16 cellular contexts compared by ENCODE assay signal in the genomic region with DNA sequence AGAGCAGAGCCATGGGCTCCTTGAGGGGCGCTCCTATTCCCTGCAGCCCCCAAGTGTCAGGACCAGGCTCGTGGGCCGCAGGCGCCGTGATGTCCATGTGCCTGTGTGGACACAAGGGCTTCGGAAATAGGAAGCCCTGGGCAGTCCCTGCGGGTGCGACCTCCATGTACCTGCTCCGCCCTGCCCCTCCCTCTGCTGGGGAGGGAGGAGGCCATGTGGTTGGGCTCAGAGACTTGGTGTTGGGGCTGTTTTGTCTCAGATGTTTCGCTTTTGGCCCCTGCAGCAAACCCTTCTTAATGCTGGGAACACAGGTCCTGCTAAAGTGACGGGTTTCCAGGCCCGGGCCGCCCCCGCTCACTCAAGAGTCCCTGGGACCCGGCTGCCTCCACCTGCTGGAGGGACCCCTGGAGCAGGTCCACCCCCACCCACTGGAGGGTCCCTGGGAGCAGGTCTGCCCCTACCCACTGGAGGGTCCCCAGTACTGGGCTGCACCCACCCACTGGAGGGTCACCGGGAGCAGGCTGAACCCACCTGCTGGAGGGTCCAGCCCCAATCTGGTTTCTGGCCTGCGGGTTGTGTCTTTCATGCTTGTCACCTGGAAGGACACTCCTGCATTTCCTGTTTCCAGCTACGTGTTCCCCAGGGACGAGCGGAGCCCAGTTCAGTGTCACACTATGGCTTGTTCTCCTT.
DNase-seq lines count a peak whose midpoint lies in the region; ATAC-seq and TF ChIP-seq lines count a peak whose summit lies in the region.
"Had no signal": no experiment of that assay in that cellular context is flagged by ENCODE, and none has a peak within 500 bp of the region (broad histone marks: within the 10 kb centered on the region; RNA-seq: fewer than 3 reads in every experiment).

No MANE protein-coding gene starts in this region.

- no peaks in the 10 kb centered on the region for H3K36me3 ChIP-seq in SK-N-MC (ENCODE audit: insufficient read depth, low read length)
- no peaks in the 10 kb centered on the region for H3K36me3 ChIP-seq in transverse colon

- H3K9me3 Mint-ChIP-seq in activated naive CD4-positive, alpha-beta T cell treated with anti-CD3 and anti-CD28 coated beads, Interleukin-2, amount 50 U/mL, for 72 hours = no peaks in the 10 kb centered on the region
- H3K9me3 Mint-ChIP-seq: activated B cell treated with CpG ODN at 0.5 μM for 24 hours; CD8-positive, alpha-beta T cell; immature natural killer cell had no signal

- WGBS in transverse colon (ENCODE audit: low coverage in 1 of 2), 2 donors = 93% methylated on average over 19 of the region's 20 CpGs; no CpG with 5 or more reads in 1 of the 2 donors

- no peak for TF ChIP-seq CTCF in transverse colon (IDR thresholded peaks at IDR 0.05)

- H3K9ac ChIP-seq in SK-N-MC (ENCODE audit: insufficient read length) = peak overlapping the region; percentile 38

- in situ Hi-C loops in transverse colon (cut with MboI; ENCODE audit: low pct_ligation_motif_present in 1 of 4, low pct_unique_long_range_greater_than_20kb in 1 of 4, low sequenced_read_pairs in 3 of 4) = no loop called here

- peaks cover 3 to 26% (median 12%) of the 10 kb centered on the region in 4 donors for H3K4me1 ChIP-seq in transverse colon

- H3K4me3 ChIP-seq in SK-N-MC = no peak overlapping the region
- no peak overlapping the region for H3K4me3 ChIP-seq in transverse colon
- H3K4me3 ChIP-seq: Peyer's patch had no signal

- TF ChIP-seq POLR2A in transverse colon (IDR thresholded peaks at IDR 0.05) = no peak

- H3K27me3 ChIP-seq in layer of hippocampus (ENCODE audit: control insufficient read depth, insufficient read depth, low read length) (no peaks in the 10 kb centered on the region), transverse colon (no peaks in the 10 kb centered on the region)
- H3K27me3 ChIP-seq: Peyer's patch had no signal

- no peaks in the 10 kb centered on the region for H3K9me3 ChIP-seq in SK-N-MC (ENCODE audit: low read depth, low read length)
- no peaks in the 10 kb centered on the region for H3K9me3 ChIP-seq in transverse colon
- H3K9me3 ChIP-seq: Peyer's patch had no signal

- peak overlapping the region in 1 of 2 donors; percentile 67 for H3K27ac Mint-ChIP-seq in activated naive CD4-positive, alpha-beta T cell treated with anti-CD3 and anti-CD28 coated beads, Interleukin-2, amount 50 U/mL, for 72 hours
- H3K27ac Mint-ChIP-seq: activated B cell treated with CpG ODN at 0.5 μM for 24 hours; CD8-positive, alpha-beta T cell; immature natural killer cell had no signal

- ATAC-seq in activated naive CD4-positive, alpha-beta T cell treated with anti-CD3 and anti-CD28 coated beads, Interleukin-2, amount 50 U/mL, for 72 hours = no peak
- ATAC-seq: CD8-positive, alpha-beta T cell had no signal

- H3K27ac ChIP-seq in SK-N-MC (peak overlapping the region; percentile 85; the same call in 1 of the 2 replicates), layer of hippocampus (ENCODE audit: low read depth, low read length) (peak overlapping the region; percentile 27), transverse colon (peak overlapping the region; percentile 15 to 46 (median 36))

- peak; percentile 7 for DNase-seq in activated naive CD4-positive, alpha-beta T cell treated with anti-CD3 and anti-CD28 coated beads, Interleukin-2, amount 50 U/mL, for 16 hours
- DNase-seq in activated naive CD4-positive, alpha-beta T cell treated with anti-CD3 and anti-CD28 coated beads, Interleukin-2, amount 50 U/mL, for 72 hours (ENCODE audit: low spot score in 2 of 2) = no peak
- DNase-seq in SK-N-MC (ENCODE audit: low read depth, low spot score) (no peak), transverse colon (no peak), SKM-1 (lab: John Stamatoyannopoulos, UW; ENCODE audit: unreplicated experiment) (no peak), DMS 273 (lab: John Stamatoyannopoulos, UW; ENCODE audit: unreplicated experiment) (no peak), AG08395 (ENCODE audit: low spot score) (no peak)
- DNase-seq: activated B cell treated with CpG ODN at 0.5 μM for 24 hours; activated gamma-delta T cell; CD8-positive, alpha-beta T cell; immature natural killer cell; NCI-H1048; NCI-H82; stimulated activated CD4-positive, alpha-beta T cell treated with anti-CD3 and anti-CD28 coated beads, Interleukin-4, amount 100 ng/mL, for 1 hour had no signal

- no peak for TF ChIP-seq EP300 in transverse colon (IDR thresholded peaks at IDR 0.05; ENCODE audit: low read depth)

- no peaks in the 10 kb centered on the region for H3K36me3 Mint-ChIP-seq in activated naive CD4-positive, alpha-beta T cell treated with anti-CD3 and anti-CD28 coated beads, Interleukin-2, amount 50 U/mL, for 72 hours

- intact Hi-C loops in transverse colon (cut with DNase I; ENCODE audit: low total_unique reads) = no loop called here

Comparison
In these comparisons a context has a peak if more than half of its experiments do, and no peak if none do; other contexts are left out.
1. H3K27ac ChIP-seq: peak in every context shown above with its lines; median percentile 85 in SK-N-MC; 36 in transverse colon; 27 in layer of hippocampus.